ENCODE assay signal across 8 cellular contexts in genomic region chr9:127283917-127284316, GRCh38. TPM values are rescaled to one million over a fixed set of nuclear protein-coding genes. Genes with fewer than 3 reads are reported as not detected.
DNase-seq lines count a peak whose midpoint lies in the region; ATAC-seq and TF ChIP-seq lines count a peak whose summit lies in the region.

No MANE protein-coding gene starts in this region.

- TF ChIP-seq CTCF in NB4 (IDR thresholded peaks at IDR 0.05; ENCODE audit: low read depth, low read length) (peak; percentile 9), cardiac fibroblast (IDR thresholded peaks at IDR 0.05; ENCODE audit: low read depth, low read length) (peak; percentile 48), esophagus squamous epithelium (IDR thresholded peaks at IDR 0.05) (peak in 1 of 6 experiments; percentile 22)

- no peak overlapping the region for H3K27ac Mint-ChIP-seq in naive thymus-derived CD4-positive, alpha-beta T cell

- intact Hi-C loops in naive thymus-derived CD4-positive, alpha-beta T cell (cut with micrococcal nuclease) = no loop called here
- intact Hi-C loops in esophagus squamous epithelium (cut with DNase I) = no loop called here

- peaks cover 0 to 8% (median 0%) of the 10 kb centered on the region in 5 donors for H3K36me3 Mint-ChIP-seq in naive thymus-derived CD4-positive, alpha-beta T cell

- no peaks in the 10 kb centered on the region for H3K4me1 Mint-ChIP-seq in naive thymus-derived CD4-positive, alpha-beta T cell

- 8 to 28% methylated on average over 2 of the region's 2 CpGs for WGBS in esophagus squamous epithelium, 2 donors

- POLR2A ChIA-PET in naive thymus-derived CD4-positive, alpha-beta T cell (lab: Charles Lee) = no interaction called here

- CTCF ChIA-PET in naive thymus-derived CD4-positive, alpha-beta T cell (lab: Charles Lee) = interaction anchor here (1.1 kb wide), 1 partner anchor 115 kb away, joined by 4 read pairs; no protein-coding TSS in a partner anchor

- no peak overlapping the region for H3K4me3 Mint-ChIP-seq in naive thymus-derived CD4-positive, alpha-beta T cell

- peak; percentile 44 for ATAC-seq in naive thymus-derived CD4-positive, alpha-beta T cell

- DNase-seq in G401 (ENCODE audit: low spot score) = peak; percentile 76
- DNase-seq in NB4 (ENCODE audit: low read depth) = peak; percentile 34
- DNase-seq in cardiac fibroblast (ENCODE audit: low read depth in 2 of 2) = peak; percentile 68
- DNase-seq in naive thymus-derived CD4-positive, alpha-beta T cell = peak in 5 of 9 donors; percentile 8 to 36 (median 14)
- DNase-seq in GM19240 (ENCODE audit: insufficient read length, low spot score) = no peak
- DNase-seq in DMS153 treated with DMSO at 0.1 percent for 48 hours (lab: John Stamatoyannopoulos, UW; ENCODE audit: unreplicated experiment) = no peak
- DNase-seq in esophagus squamous epithelium (lab: John Stamatoyannopoulos, UW) = no peak
- DNase-seq in NCI-H1105 treated with DMSO at 0.1 percent for 48 hours (lab: John Stamatoyannopoulos, UW) = no peak

- H3K27ac ChIP-seq in naive thymus-derived CD4-positive, alpha-beta T cell (ENCODE audit: low read depth, low read length) = no peak overlapping the region
- no peak overlapping the region for H3K27ac ChIP-seq in esophagus squamous epithelium

- H3K27me3 ChIP-seq in naive thymus-derived CD4-positive, alpha-beta T cell (ENCODE audit: control insufficient read depth in 2 of 2, insufficient read depth in 2 of 2, low read length in 2 of 2) = peaks cover 0 to under 1% of the 10 kb centered on the region in 2 donors
- H3K27me3 ChIP-seq in esophagus squamous epithelium = no peaks in the 10 kb centered on the region

- in situ Hi-C loops in G401 (cut with HindIII; ENCODE audit: low sequenced_read_pairs) = no loop called here

- H3K9me3 Mint-ChIP-seq in naive thymus-derived CD4-positive, alpha-beta T cell = no peaks in the 10 kb centered on the region

- H3K9me3 ChIP-seq in naive thymus-derived CD4-positive, alpha-beta T cell (ENCODE audit: control insufficient read depth in 2 of 3, low read length in 3 of 3) = no peaks in the 10 kb centered on the region
- H3K9me3 ChIP-seq in esophagus squamous epithelium = no peaks in the 10 kb centered on the region

- no peaks in the 10 kb centered on the region for H3K4me1 ChIP-seq in naive thymus-derived CD4-positive, alpha-beta T cell (ENCODE audit: control insufficient read depth in 2 of 2, insufficient read depth in 2 of 2, low read length in 2 of 2)
- H3K4me1 ChIP-seq in esophagus squamous epithelium = peaks cover 0 to 7% (median 0%) of the 10 kb centered on the region in 3 donors

- peaks cover 33 to 54% (median 39%) of the 10 kb centered on the region in 5 donors for H3K27me3 Mint-ChIP-seq in naive thymus-derived CD4-positive, alpha-beta T cell

- TF ChIP-seq POLR2A in NB4 (IDR thresholded peaks at IDR 0.05; ENCODE audit: extremely low read depth, insufficient read length) = no peak
- TF ChIP-seq POLR2A in esophagus squamous epithelium (IDR thresholded peaks at IDR 0.05) = no peak

- no peaks in the 10 kb centered on the region for H3K36me3 ChIP-seq in naive thymus-derived CD4-positive, alpha-beta T cell (ENCODE audit: control insufficient read depth in 2 of 3, insufficient read depth in 3 of 3, low read length in 3 of 3)
- H3K36me3 ChIP-seq in esophagus squamous epithelium = no peaks in the 10 kb centered on the region

- H3K4me3 ChIP-seq in NB4 (ENCODE audit: low read depth, low read length) (no peak overlapping the region), cardiac fibroblast (replicated peaks in 1 of 2; ENCODE audit: low read depth in 2 of 2, low read length in 2 of 2) (no peak overlapping the region), esophagus squamous epithelium (no peak overlapping the region)
- H3K4me3 ChIP-seq in naive thymus-derived CD4-positive, alpha-beta T cell (ENCODE audit: low read length) = no peak overlapping the region

RNA-seq across cellular contexts. Expression of gene GARNL3, which starts 19.3 kb away (rescaled TPM):
- 7.5 and 14.3 TPM in 2 replicates for total RNA-seq in G401 (2014; rRNA removed; shearing (Covaris generic))
- total RNA-seq in naive thymus-derived CD4-positive, alpha-beta T cell = 1 to 10 TPM in 4 of 5 experiments, under 1 TPM in 1; 0.85 to 4.1 (median 2.8) TPM
- polyA plus RNA-seq in naive thymus-derived CD4-positive, alpha-beta T cell = 1 to 10 TPM in 1 of 2 donors, not detected in 1; 2.1 TPM
- 10 to 100 TPM in 1 of 4 donors, 1 to 10 TPM in 3; 1.1 to 22.9 (median 8.2) TPM for total RNA-seq in esophagus squamous epithelium

Comparison
In these comparisons a context has a peak if more than half of its experiments do, and no peak if none do; other contexts are left out.
1. DNase-seq: peak in G401 (single experiment), NB4 (single experiment), cardiac fibroblast (2 of 2) and naive thymus-derived CD4-positive, alpha-beta T cell (5 of 9); none in GM19240 (single experiment), DMS153 treated with DMSO at 0.1 percent for 48 hours (single experiment), esophagus squamous epithelium (single experiment) and NCI-H1105 treated with DMSO at 0.1 percent for 48 hours (single experiment).